26 cellular contexts compared by ENCODE assay signal in the genomic region with DNA sequence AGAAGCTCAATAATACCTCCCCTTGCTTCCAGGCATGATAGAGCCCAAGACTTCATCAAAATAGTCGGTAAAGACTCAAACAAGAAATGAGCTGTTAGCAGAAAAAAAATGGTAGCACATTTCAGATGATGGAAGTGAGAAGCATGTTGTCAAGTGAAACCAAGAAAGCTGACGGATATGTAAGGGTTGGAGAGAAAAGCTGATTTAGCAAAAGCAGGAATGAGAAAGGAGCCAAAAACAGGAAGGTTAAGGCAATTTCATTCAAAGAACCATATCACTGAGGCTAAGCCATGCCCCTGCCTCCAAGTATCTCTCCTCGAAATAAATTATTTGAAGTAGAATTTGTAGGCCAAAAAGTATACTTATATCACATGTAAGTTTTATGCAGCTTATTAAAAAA.
"Had no signal": no experiment of that assay in that cellular context is flagged by ENCODE, and none has a peak within 500 bp of the region (broad histone marks: within the 10 kb centered on the region; RNA-seq: fewer than 3 reads in every experiment).

No MANE protein-coding gene starts in this region.

- H3K4me1 ChIP-seq: colonic mucosa, esophagus squamous epithelium, gastrocnemius medialis, heart right ventricle, left lung, lower lobe of right lung had no signal

- H3K27ac Mint-ChIP-seq: dendritic cell treated with granulocyte-macrophage colony-stimulating factor and Interleukin-4, amounts not matched to agents 40 ng/mL and 50 ng/mL, for 4 days; effector memory CD8-positive, alpha-beta T cell; endodermal cell; naive thymus-derived CD4-positive, alpha-beta T cell had no signal

- H3K4me3 ChIP-seq: colonic mucosa, esophagus squamous epithelium, gastrocnemius medialis, heart right ventricle, left lung, lower lobe of right lung had no signal

- DNase-seq: colonic mucosa; cortex of kidney; effector CD8-positive, alpha-beta T cell; effector memory CD8-positive, alpha-beta T cell; endodermal cell; erythroblast; esophagus squamous epithelium; foreskin fibroblast; foreskin melanocyte; gastrocnemius medialis; glutamatergic neuron; head of caudate nucleus; heart right ventricle; hippocampal formation; left cardiac atrium; left lung; left ventricle myocardium superior; lower lobe of right lung; mesenchymal stem cell; midbrain; naive thymus-derived CD4-positive, alpha-beta T cell had no signal

- H3K27me3 ChIP-seq: colonic mucosa, esophagus squamous epithelium, gastrocnemius medialis, heart right ventricle, left lung had no signal

- ATAC-seq: effector memory CD8-positive, alpha-beta T cell; esophagus mucosa; gastrocnemius medialis; heart right ventricle; left cardiac atrium; left lung; left ventricle myocardium superior; lower lobe of right lung; naive thymus-derived CD4-positive, alpha-beta T cell had no signal

- H3K27ac ChIP-seq: colonic mucosa, epithelial cell of prostate, esophagus squamous epithelium, gastrocnemius medialis, heart right ventricle, left lung, lower lobe of right lung had no signal

- H3K36me3 ChIP-seq: colonic mucosa, gastrocnemius medialis, lower lobe of right lung had no signal

- H3K27me3 Mint-ChIP-seq: dendritic cell treated with granulocyte-macrophage colony-stimulating factor and Interleukin-4, amounts not matched to agents 40 ng/mL and 50 ng/mL, for 4 days; effector memory CD8-positive, alpha-beta T cell; naive thymus-derived CD4-positive, alpha-beta T cell had no signal

- H3K4me1 Mint-ChIP-seq: naive thymus-derived CD4-positive, alpha-beta T cell had no signal

- H3K9me3 ChIP-seq: colonic mucosa, esophagus squamous epithelium, gastrocnemius medialis had no signal

- FAIRE-seq: endometrium, keratinocyte had no signal

- H3K4me3 Mint-ChIP-seq: dendritic cell treated with granulocyte-macrophage colony-stimulating factor and Interleukin-4, amounts not matched to agents 40 ng/mL and 50 ng/mL, for 4 days; effector memory CD8-positive, alpha-beta T cell; endodermal cell; naive thymus-derived CD4-positive, alpha-beta T cell had no signal
